In genomic region chr1:12037486-12038355, GRCh38 we compare ENCODE assay signal across 19 cellular contexts. TPM values are rescaled to one million over a fixed set of nuclear protein-coding genes. Genes with fewer than 3 reads are reported as not detected.
A peak's percentile ranks its signal among the peaks of the same experiment; 100 is the strongest.
DNase-seq lines count a peak whose midpoint lies in the region; ATAC-seq, FAIRE-seq and TF ChIP-seq lines count a peak whose summit lies in the region.
"Had no signal": no experiment of that assay in that cellular context is flagged by ENCODE, and none has a peak within 500 bp of the region (broad histone marks: within the 10 kb centered on the region; RNA-seq: fewer than 3 reads in every experiment).

No MANE protein-coding gene starts in this region.

- BruUV-seq in K562 (replicated peaks; lab: Mats Ljungman, UMichigan): no TSS peak

- POLR2A ChIA-PET in activated CD4-positive, alpha-beta memory T cell treated with anti-CD3 and anti-CD28 coated beads, Interleukin-2, amount 10 ng/mL, durations not matched to agents 7 days and 5 days (lab: Charles Lee): interaction anchor here (1.0 to 6.9 kb wide), 10 partner anchors 8 to 129 kb away, joined by 3 to 73 read pairs (median 6); partner anchors contain the start of genes MFN2 and MIIP
- POLR2A ChIA-PET in activated CD4-positive, alpha-beta memory T cell treated with anti-CD3 and anti-CD28 coated beads for 36 hours (lab: Charles Lee): interaction anchor here (0.6 to 3.7 kb wide), 6 partner anchors 19 to 171 kb away, joined by 3 to 25 read pairs (median 4); partner anchors contain the start of genes MIIP and TNFRSF8
- POLR2A ChIA-PET in K562 (lab: Yijun Ruan, JAX): interaction anchor here (0.6 to 5.7 kb wide), 13 partner anchors 7 to 199 kb away, joined by 3 to 91 read pairs (median 5); partner anchors contain the start of genes MIIP and TNFRSF8

- intact Hi-C loops in activated CD4-positive, alpha-beta memory T cell treated with anti-CD3 and anti-CD28 coated beads for 36 hours (cut with micrococcal nuclease): no loop called here
- intact Hi-C loops in K562 (cut with micrococcal nuclease): loop anchor here (2.0 to 5.0 kb wide), 2 partner anchors 40 to 129 kb away; no protein-coding TSS in a partner anchor

- H3K27me3 Mint-ChIP-seq in activated CD4-positive, alpha-beta memory T cell treated with anti-CD3 and anti-CD28 coated beads, Interleukin-2, amount 10 ng/mL, durations not matched to agents 7 days and 5 days: no peaks in the 10 kb centered on the region
- H3K27me3 Mint-ChIP-seq in activated CD4-positive, alpha-beta memory T cell treated with anti-CD3 and anti-CD28 coated beads for 36 hours: no peaks in the 10 kb centered on the region
- peaks cover 2% of the 10 kb centered on the region for H3K27me3 Mint-ChIP-seq in neural progenitor cell (ENCODE audit: insufficient read depth, low read depth)
- no peaks in the 10 kb centered on the region for H3K27me3 Mint-ChIP-seq in chondrocyte (ENCODE audit: low read depth)

- peak overlapping the region; percentile 44 for H3K27ac Mint-ChIP-seq in activated CD4-positive, alpha-beta memory T cell treated with anti-CD3 and anti-CD28 coated beads, Interleukin-2, amount 10 ng/mL, durations not matched to agents 7 days and 5 days
- H3K27ac Mint-ChIP-seq in activated CD4-positive, alpha-beta memory T cell treated with anti-CD3 and anti-CD28 coated beads for 36 hours: no peak overlapping the region
- H3K27ac Mint-ChIP-seq in neural progenitor cell (peak overlapping the region; percentile 37), chondrocyte (ENCODE audit: unreplicated experiment) (no peak overlapping the region)

- DNase-seq in activated CD4-positive, alpha-beta memory T cell treated with anti-CD3 and anti-CD28 coated beads, Interleukin-2, amount 10 ng/mL, durations not matched to agents 7 days and 5 days: no peak
- DNase-seq in activated CD4-positive, alpha-beta memory T cell treated with anti-CD3 and anti-CD28 coated beads for 36 hours: no peak
- DNase-seq in K562 (ENCODE audit: extremely low read depth in 1 of 4, low spot score in 3 of 4) (no peak), neural progenitor cell (ENCODE audit: low spot score) (no peak), coronary artery (ENCODE audit: low spot score) (no peak), ureter (ENCODE audit: low spot score) (no peak), chondrocyte (ENCODE audit: low spot score) (no peak)
- DNase-seq: 8988T, AML-193, DMS79 treated with DMSO at 0.1 percent for 48 hours, Kasumi-1, NCI-H1417, NCI-H1694 treated with DMSO at 0.1 percent for 48 hours, NCI-H446, NCI-H526 treated with DMSO at 0.1 percent for 48 hours, OCI-M1, SJCRH30 had no signal

- WGBS in K562 (ENCODE audit: insufficient coverage, low coverage, missing lambda C conversion rate): 77% methylated on average over 18 of the region's 18 CpGs

- H3K4me1 ChIP-seq in K562 (replicated peaks in 1 of 2; ENCODE audit: control insufficient read depth in 2 of 2, insufficient read depth in 2 of 2, low read length in 2 of 2): peaks cover 43 to 48% of the 10 kb centered on the region in 2 experiments
- peaks cover 14% of the 10 kb centered on the region for H3K4me1 ChIP-seq in neural progenitor cell

- H4K20me1 ChIP-seq in K562 (replicated peaks; ENCODE audit: control insufficient read depth, insufficient read depth, low read length) (no peaks in the 10 kb centered on the region), neural progenitor cell (ENCODE audit: low read depth) (no peaks in the 10 kb centered on the region)

- H3K36me3 ChIP-seq in K562 (ENCODE audit: control insufficient read depth, insufficient read depth, low read length) (no peaks in the 10 kb centered on the region), neural progenitor cell (no peaks in the 10 kb centered on the region)
- H3K36me3 ChIP-seq: SJCRH30 had no signal

- no peak overlapping the region for H3K4me3 Mint-ChIP-seq in activated CD4-positive, alpha-beta memory T cell treated with anti-CD3 and anti-CD28 coated beads, Interleukin-2, amount 10 ng/mL, durations not matched to agents 7 days and 5 days
- H3K4me3 Mint-ChIP-seq in activated CD4-positive, alpha-beta memory T cell treated with anti-CD3 and anti-CD28 coated beads for 36 hours: no peak overlapping the region
- H3K4me3 Mint-ChIP-seq in neural progenitor cell (peak overlapping the region; percentile 55), chondrocyte (ENCODE audit: unreplicated experiment) (no peak overlapping the region)

- TF ChIP-seq POLR2A in K562 (conservative IDR thresholded peaks at IDR 0.05): no peak

- peak overlapping the region; percentile 34 to 61; a peak in 2 of 4 replicates for H3K9ac ChIP-seq in K562 (ENCODE audit: insufficient read depth in 1 of 2, low read depth in 2 of 2, low read length in 2 of 2)
- H3K9ac ChIP-seq in neural progenitor cell: no peak overlapping the region

- H3K9me3 Mint-ChIP-seq in activated CD4-positive, alpha-beta memory T cell treated with anti-CD3 and anti-CD28 coated beads, Interleukin-2, amount 10 ng/mL, durations not matched to agents 7 days and 5 days: no peaks in the 10 kb centered on the region
- no peaks in the 10 kb centered on the region for H3K9me3 Mint-ChIP-seq in activated CD4-positive, alpha-beta memory T cell treated with anti-CD3 and anti-CD28 coated beads for 36 hours
- H3K9me3 Mint-ChIP-seq in neural progenitor cell (no peaks in the 10 kb centered on the region), chondrocyte (ENCODE audit: low read depth) (no peaks in the 10 kb centered on the region)

- peak overlapping the region; percentile 73 for H3K4me2 ChIP-seq in K562 (ENCODE audit: insufficient read depth, low read length)
- no peak overlapping the region for H3K4me2 ChIP-seq in neural progenitor cell

- in situ Hi-C loops in K562 (cut with MboI): no loop called here

- CTCF ChIA-PET in activated CD4-positive, alpha-beta memory T cell treated with anti-CD3 and anti-CD28 coated beads, Interleukin-2, amount 10 ng/mL, durations not matched to agents 7 days and 5 days (lab: Charles Lee): interaction anchor here (1.3 to 2.6 kb wide), 3 partner anchors 10 to 42 kb away, joined by 3 to 8 read pairs (median 5); partner anchors contain the start of gene MIIP
- CTCF ChIA-PET in activated CD4-positive, alpha-beta memory T cell treated with anti-CD3 and anti-CD28 coated beads for 36 hours (lab: Charles Lee): interaction anchor here (0.6 to 4.7 kb wide), 6 partner anchors 14 to 115 kb away, joined by 3 to 25 read pairs (median 4); partner anchors contain the start of gene MFN2
- CTCF ChIA-PET in K562 (lab: Yijun Ruan, JAX; ENCODE audit: low intra/inter-chr PET ratio): no interaction called here

- no peak for FAIRE-seq in K562 (lab: Jason Lieb, UNC)
- FAIRE-seq: RCC 7860 had no signal

- no peak for TF ChIP-seq EP300 in K562 (IDR thresholded peaks at IDR 0.05; ENCODE audit: low read length)

- H3K4me1 Mint-ChIP-seq in activated CD4-positive, alpha-beta memory T cell treated with anti-CD3 and anti-CD28 coated beads, Interleukin-2, amount 10 ng/mL, durations not matched to agents 7 days and 5 days: peaks cover 29% of the 10 kb centered on the region
- H3K4me1 Mint-ChIP-seq in activated CD4-positive, alpha-beta memory T cell treated with anti-CD3 and anti-CD28 coated beads for 36 hours (ENCODE audit: low read depth): peaks cover 29% of the 10 kb centered on the region
- peaks cover 23% of the 10 kb centered on the region for H3K4me1 Mint-ChIP-seq in neural progenitor cell
- peaks cover 7% of the 10 kb centered on the region for H3K4me1 Mint-ChIP-seq in chondrocyte (ENCODE audit: low read depth)

- H3K27ac ChIP-seq in K562 (ENCODE audit: extremely low read depth, low read depth, low read length) (peak overlapping the region; percentile 50), neural progenitor cell (no peak overlapping the region), coronary artery (no peak overlapping the region)
- H3K27ac ChIP-seq: SJCRH30 had no signal

- peaks cover 5% of the 10 kb centered on the region for H3F3A ChIP-seq in neural progenitor cell (ENCODE audit: low read depth)

- no peak for TF ChIP-seq RAD21 in K562 (CRISPR knock-in tag; conservative IDR thresholded peaks at IDR 0.05 in 1 of 2, IDR thresholded peaks at IDR 0.05 in 1 of 2)

- H2AFZ ChIP-seq in K562 (ENCODE audit: low read depth, low read length): peak overlapping the region; percentile 78
- no peak overlapping the region for H2AFZ ChIP-seq in neural progenitor cell (replicated peaks)

- no peak for TF ChIP-seq CTCF in K562 (IDR thresholded peaks at IDR 0.05 in 2 of 3, conservative IDR thresholded peaks at IDR 0.05 in 1 of 3; ENCODE audit: insufficient read depth in 2 of 3, low read depth in 1 of 3, low read length in 3 of 3)
- TF ChIP-seq CTCF in neural progenitor cell (IDR thresholded peaks at IDR 0.05): no peak
- TF ChIP-seq CTCF in coronary artery (IDR thresholded peaks at IDR 0.05): no peak
- no peak for TF ChIP-seq CTCF in chondrocyte (IDR thresholded peaks at IDR 0.05)

- H3K36me3 Mint-ChIP-seq in activated CD4-positive, alpha-beta memory T cell treated with anti-CD3 and anti-CD28 coated beads, Interleukin-2, amount 10 ng/mL, durations not matched to agents 7 days and 5 days (ENCODE audit: low read depth): peaks cover 6% of the 10 kb centered on the region
- H3K36me3 Mint-ChIP-seq in activated CD4-positive, alpha-beta memory T cell treated with anti-CD3 and anti-CD28 coated beads for 36 hours: no peaks in the 10 kb centered on the region
- H3K36me3 Mint-ChIP-seq in neural progenitor cell (peaks cover 4% of the 10 kb centered on the region), chondrocyte (ENCODE audit: low read depth) (no peaks in the 10 kb centered on the region)

- H3K9me1 ChIP-seq in K562 (ENCODE audit: control insufficient read depth, insufficient read depth, low read length): no peaks in the 10 kb centered on the region

- H3K9me3 ChIP-seq in K562 (replicated peaks; ENCODE audit: control insufficient read depth, insufficient read depth, low read depth, low read length): no peaks in the 10 kb centered on the region
- no peaks in the 10 kb centered on the region for H3K9me3 ChIP-seq in neural progenitor cell (ENCODE audit: low read depth)
- H3K9me3 ChIP-seq: SJCRH30 had no signal

- H3K79me2 ChIP-seq in K562 (ENCODE audit: control insufficient read depth, insufficient read depth, low read length): no peaks in the 10 kb centered on the region
- no peaks in the 10 kb centered on the region for H3K79me2 ChIP-seq in neural progenitor cell (ENCODE audit: low read depth)

- H3K4me3 ChIP-seq in K562: no peak overlapping the region
- H3K4me3 ChIP-seq in neural progenitor cell: no peak overlapping the region
- H3K4me3 ChIP-seq in coronary artery: no peak overlapping the region
- H3K4me3 ChIP-seq: SJCRH30 had no signal

- no peak for ATAC-seq in K562

- H3K27me3 ChIP-seq in K562 (ENCODE audit: control insufficient read depth in 2 of 2, insufficient read depth in 2 of 2, low read length in 2 of 2) (no peaks in the 10 kb centered on the region), neural progenitor cell (no peaks in the 10 kb centered on the region)

RNA-seq across cellular contexts. Expression of gene MIIP, which starts 18.4 kb away (rescaled TPM):
- 10 to 100 TPM; 98.3 to 98.6 TPM for total RNA-seq in activated CD4-positive, alpha-beta memory T cell treated with anti-CD3 and anti-CD28 coated beads, Interleukin-2, amount 10 ng/mL, durations not matched to agents 7 days and 5 days
- total RNA-seq in activated CD4-positive, alpha-beta memory T cell treated with anti-CD3 and anti-CD28 coated beads for 36 hours: 10 to 100 TPM; 46.1 to 47.9 TPM
- 73.6 and 259 TPM in 2 replicates for total RNA-seq in K562 (2011; cell fraction: chromatin; rRNA removed; ENCODE audit: low replicate concordance)
- total RNA-seq in K562 (2011; cell fraction: nucleolus; rRNA removed): 259 and 285 TPM in 2 replicates
- 145 and 161 TPM in 2 replicates for total RNA-seq in K562 (2011; cell fraction: nucleoplasm; rRNA removed)
- total RNA-seq in K562 (2014; rRNA removed) (117 and 131 TPM in 2 replicates), K562 (2014; rRNA removed; fragmentation: Illumina TruSeq; extraction: Trizol) (11.8 and 17.2 TPM in 2 replicates), K562 (2015; rRNA removed; fragmentation: Illumina TruSeq; extraction: Trizol) (50.7 and 55.6 TPM in 2 replicates), K562 (2021) (92.8 and 102 TPM in 2 replicates), neural progenitor cell (ENCODE audit: low replicate concordance) (26.3 and 83.4 TPM in 2 replicates), ureter (28.0 TPM), chondrocyte (14.5 to 17.8 TPM (median 17.7 TPM) in 3 replicates)
- polyA plus RNA-seq in K562 (2011; rRNA removed) (48.3 and 113 TPM in 2 replicates), K562 (2014; fragmentation: Illumina TruSeq; extraction: Trizol) (30.8 and 57.5 TPM in 2 replicates), K562 (2014; fragmentation: Nextera tagmentation; extraction: Ambion mirVana) (1 to 10 TPM; 2.5 to 5.1 TPM), K562 (2014; rRNA removed) (105 and 108 TPM in 2 replicates)
- 79.2 and 124 TPM in 2 replicates for polyA plus RNA-seq in K562 (2011; cell fraction: cytosol; rRNA removed)
- 514 and 538 TPM in 2 replicates for polyA plus RNA-seq in K562 (2011; cell fraction: nucleus; rRNA removed)
- polyA plus RNA-seq in K562 (2012): 79.3 and 134 TPM in 2 replicates
- polyA minus RNA-seq in K562 (2011; rRNA and poly(A)+ RNA removed): 15.8 and 16.2 TPM in 2 replicates
- 26.3 and 43.2 TPM in 2 replicates for polyA minus RNA-seq in K562 (2011; cell fraction: cytosol; rRNA and poly(A)+ RNA removed)
- 54.1 and 78.2 TPM in 2 replicates for polyA minus RNA-seq in K562 (2011; cell fraction: nucleus; rRNA and poly(A)+ RNA removed)

RNA-seq across cellular contexts. Expression of gene TNFRSF8, which starts 25.4 kb away (rescaled TPM):
- total RNA-seq in activated CD4-positive, alpha-beta memory T cell treated with anti-CD3 and anti-CD28 coated beads, Interleukin-2, amount 10 ng/mL, durations not matched to agents 7 days and 5 days: 10 to 100 TPM; 32.9 to 34.3 TPM
- 10 to 100 TPM; 31.1 to 33.2 TPM for total RNA-seq in activated CD4-positive, alpha-beta memory T cell treated with anti-CD3 and anti-CD28 coated beads for 36 hours
- total RNA-seq in K562 (2011; cell fraction: chromatin; rRNA removed; ENCODE audit: low replicate concordance): 14.4 and 37.6 TPM in 2 replicates
- total RNA-seq in K562 (2011; cell fraction: nucleolus; rRNA removed): 36.7 and 39.3 TPM in 2 replicates
- total RNA-seq in K562 (2011; cell fraction: nucleoplasm; rRNA removed): 23.4 and 24.7 TPM in 2 replicates
- total RNA-seq in K562 (2014; rRNA removed) (22.2 and 27.1 TPM in 2 replicates), K562 (2014; rRNA removed; fragmentation: Illumina TruSeq; extraction: Trizol) (5.9 and 8.7 TPM in 2 replicates), K562 (2015; rRNA removed; fragmentation: Illumina TruSeq; extraction: Trizol) (17.1 and 18.9 TPM in 2 replicates), K562 (2021) (38.4 and 40.2 TPM in 2 replicates), neural progenitor cell (ENCODE audit: low replicate concordance) (not detected in 2 replicates), ureter (0.36 TPM), chondrocyte (not detected in 3 replicates)
- polyA plus RNA-seq in K562 (2011; rRNA removed) (5.6 and 12.0 TPM in 2 replicates), K562 (2014; fragmentation: Illumina TruSeq; extraction: Trizol) (22.4 and 24.4 TPM in 2 replicates), K562 (2014; fragmentation: Nextera tagmentation; extraction: Ambion mirVana) (1 to 10 TPM; 3.5 to 3.7 TPM), K562 (2014; rRNA removed) (18.2 and 19.9 TPM in 2 replicates)
- 10.7 and 17.1 TPM in 2 replicates for polyA plus RNA-seq in K562 (2011; cell fraction: cytosol; rRNA removed)
- 8.7 and 10.8 TPM in 2 replicates for polyA plus RNA-seq in K562 (2011; cell fraction: nucleus; rRNA removed)
- polyA plus RNA-seq in K562 (2012): 23.2 and 39.4 TPM in 2 replicates
- polyA minus RNA-seq in K562 (2011; rRNA and poly(A)+ RNA removed): 6.5 and 7.8 TPM in 2 replicates
- polyA minus RNA-seq in K562 (2011; cell fraction: cytosol; rRNA and poly(A)+ RNA removed): 14.6 and 16.9 TPM in 2 replicates
- 5.3 and 7.6 TPM in 2 replicates for polyA minus RNA-seq in K562 (2011; cell fraction: nucleus; rRNA and poly(A)+ RNA removed)
- total RNA-seq: MCF 10A had no signal

RNA-seq across cellular contexts. Expression of gene MFN2, which starts 57.5 kb away (rescaled TPM):
- total RNA-seq in activated CD4-positive, alpha-beta memory T cell treated with anti-CD3 and anti-CD28 coated beads, Interleukin-2, amount 10 ng/mL, durations not matched to agents 7 days and 5 days: 10 to 100 TPM; 51.4 to 52.1 TPM
- total RNA-seq in activated CD4-positive, alpha-beta memory T cell treated with anti-CD3 and anti-CD28 coated beads for 36 hours: 10 to 100 TPM; 52.0 to 58.1 TPM
- total RNA-seq in K562 (2011; cell fraction: chromatin; rRNA removed; ENCODE audit: low replicate concordance): 133 and 181 TPM in 2 replicates
- 106 and 110 TPM in 2 replicates for total RNA-seq in K562 (2011; cell fraction: nucleolus; rRNA removed)
- total RNA-seq in K562 (2011; cell fraction: nucleoplasm; rRNA removed): 88.2 and 107 TPM in 2 replicates
- total RNA-seq in K562 (2014; rRNA removed) (95.4 and 108 TPM in 2 replicates), K562 (2014; rRNA removed; fragmentation: Illumina TruSeq; extraction: Trizol) (87.1 and 109 TPM in 2 replicates), K562 (2015; rRNA removed; fragmentation: Illumina TruSeq; extraction: Trizol) (79.6 and 82.9 TPM in 2 replicates), K562 (2021) (147 and 158 TPM in 2 replicates), neural progenitor cell (ENCODE audit: low replicate concordance) (29.6 and 41.9 TPM in 2 replicates), ureter (116 TPM), chondrocyte (53.1 to 68.8 TPM (median 56.6 TPM) in 3 replicates)
- polyA plus RNA-seq in K562 (2011; rRNA removed) (83.4 and 112 TPM in 2 replicates), K562 (2014; fragmentation: Illumina TruSeq; extraction: Trizol) (139 and 165 TPM in 2 replicates), K562 (2014; fragmentation: Nextera tagmentation; extraction: Ambion mirVana) (10 to 100 TPM; 10.5 to 14.0 TPM), K562 (2014; rRNA removed) (94.6 and 99.9 TPM in 2 replicates)
- 74.2 and 81.7 TPM in 2 replicates for polyA plus RNA-seq in K562 (2011; cell fraction: cytosol; rRNA removed)
- 185 and 193 TPM in 2 replicates for polyA plus RNA-seq in K562 (2011; cell fraction: nucleus; rRNA removed)
- 74.5 and 123 TPM in 2 replicates for polyA plus RNA-seq in K562 (2012)
- 105 and 127 TPM in 2 replicates for polyA minus RNA-seq in K562 (2011; rRNA and poly(A)+ RNA removed)
- 52.3 and 57.5 TPM in 2 replicates for polyA minus RNA-seq in K562 (2011; cell fraction: cytosol; rRNA and poly(A)+ RNA removed)
- 38.1 and 91.4 TPM in 2 replicates for polyA minus RNA-seq in K562 (2011; cell fraction: nucleus; rRNA and poly(A)+ RNA removed)

Comparison
In these comparisons a context has a peak if more than half of its experiments do, and no peak if none do; other contexts are left out.
1. H3K27ac Mint-ChIP-seq: peak in activated CD4-positive, alpha-beta memory T cell treated with anti-CD3 and anti-CD28 coated beads, Interleukin-2, amount 10 ng/mL, durations not matched to agents 7 days and 5 days (single experiment) and neural progenitor cell (single experiment); none in activated CD4-positive, alpha-beta memory T cell treated with anti-CD3 and anti-CD28 coated beads for 36 hours (single experiment) and chondrocyte (single experiment).